28 cellular contexts compared by ENCODE assay signal in the genomic region with DNA sequence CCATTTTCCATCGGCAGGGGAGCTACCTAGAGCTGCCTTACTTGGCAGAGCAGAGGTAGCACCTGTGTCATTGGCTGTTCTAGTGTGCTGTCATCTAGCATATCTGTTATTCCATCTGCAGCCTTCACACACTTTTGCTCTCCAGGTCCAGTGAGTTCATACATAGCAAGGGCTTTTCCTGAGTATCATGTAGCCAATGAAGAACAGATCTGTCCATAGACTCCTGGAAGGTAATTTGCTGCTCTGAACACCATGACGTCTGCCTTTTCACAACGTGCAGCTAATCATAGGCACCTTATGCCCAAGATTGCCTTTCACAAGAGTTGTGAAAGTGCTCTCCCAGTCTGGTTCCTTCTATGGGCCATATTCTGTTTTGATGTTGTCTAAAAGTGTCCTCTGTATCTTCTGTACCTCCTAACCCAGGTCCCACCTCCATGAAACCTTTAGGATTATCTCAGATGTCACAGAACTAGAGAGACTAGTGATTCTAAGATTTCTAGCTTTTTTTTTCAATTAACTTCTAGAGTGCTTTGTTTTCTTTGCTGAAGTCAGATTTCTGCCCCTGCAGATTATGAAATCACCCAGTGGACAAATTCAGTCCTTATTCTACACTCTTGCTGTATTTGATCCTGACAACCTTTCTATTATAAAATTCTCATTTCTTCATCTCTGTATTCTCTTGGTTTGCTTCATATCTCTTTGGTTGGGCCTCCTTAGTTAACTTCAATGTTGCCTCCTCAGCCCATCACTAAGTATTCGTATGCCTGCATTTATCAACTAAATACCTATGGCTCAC.
"Had no signal": no experiment of that assay in that cellular context is flagged by ENCODE, and none has a peak within 500 bp of the region (broad histone marks: within the 10 kb centered on the region; RNA-seq: fewer than 3 reads in every experiment).

No MANE protein-coding gene starts in this region.

- H3K4me3 Mint-ChIP-seq: activated CD4-positive, alpha-beta T cell treated with anti-CD3 and anti-CD28 coated beads, Interleukin-2, amount 10 ng/mL, durations not matched to agents 7 days and 5 days; activated CD8-positive, alpha-beta T cell treated with anti-CD3 and anti-CD28 coated beads for 36 hours; activated T-cell treated with anti-CD3 and anti-CD28 coated beads, Interleukin-2, amount 50 U/mL, for 4 hours; activated T-helper 17 cell treated with anti-CD3 and anti-CD28 coated beads, Interleukin-2, amount 50 U/mL, for 72 hours; nephron; stimulated activated naive B cell treated with anti-CD40 and anti-IgM and Interleukin-4, amounts not matched to agents 10 μg/mL and 1 μg/mL and 100 μg/mL, for 72 hours; WTC11 had no signal

- H3K27me3 Mint-ChIP-seq: activated CD4-positive, alpha-beta T cell treated with anti-CD3 and anti-CD28 coated beads, Interleukin-2, amount 10 ng/mL, durations not matched to agents 7 days and 5 days; activated CD8-positive, alpha-beta T cell treated with anti-CD3 and anti-CD28 coated beads for 36 hours; activated T-helper 17 cell treated with anti-CD3 and anti-CD28 coated beads, Interleukin-2, amount 50 U/mL, for 72 hours; stimulated activated naive B cell treated with anti-CD40 and anti-IgM and Interleukin-4, amounts not matched to agents 10 μg/mL and 1 μg/mL and 100 μg/mL, for 72 hours had no signal

- ATAC-seq: activated CD8-positive, alpha-beta T cell treated with anti-CD3 and anti-CD28 coated beads for 36 hours; activated naive CD4-positive, alpha-beta T cell treated with anti-CD3 and anti-CD28 coated beads, Interleukin-2, amount 50 U/mL, for 72 hours; activated T-cell treated with anti-CD3 and anti-CD28 coated beads, Interleukin-2, amount 50 U/mL, for 4 hours; activated T-helper 17 cell treated with anti-CD3 and anti-CD28 coated beads, Interleukin-2, amount 50 U/mL, for 72 hours; WTC11 had no signal

- H3K36me3 Mint-ChIP-seq: activated naive CD4-positive, alpha-beta T cell treated with anti-CD3 and anti-CD28 coated beads, Interleukin-2, amount 50 U/mL, for 72 hours; stimulated activated naive B cell treated with anti-CD40 and anti-IgM and Interleukin-4, amounts not matched to agents 10 μg/mL and 1 μg/mL and 100 μg/mL, for 72 hours; WTC11 had no signal

- H3K4me3 ChIP-seq: colonic mucosa, esophagus squamous epithelium, left ventricle myocardium inferior, prostate gland, smooth muscle cell, stomach, thyroid gland, upper lobe of left lung had no signal

- H3K9me3 ChIP-seq: colonic mucosa, esophagus squamous epithelium, left ventricle myocardium inferior, prostate gland, stomach, thyroid gland, upper lobe of left lung had no signal

- H3K4me2 ChIP-seq: smooth muscle cell had no signal

- H3K4me1 ChIP-seq: colonic mucosa, prostate gland, thyroid gland, upper lobe of left lung had no signal

- H3K4me1 Mint-ChIP-seq: activated CD4-positive, alpha-beta T cell treated with anti-CD3 and anti-CD28 coated beads, Interleukin-2, amount 10 ng/mL, durations not matched to agents 7 days and 5 days; activated T-helper 17 cell treated with anti-CD3 and anti-CD28 coated beads, Interleukin-2, amount 50 U/mL, for 72 hours; stimulated activated naive B cell treated with anti-CD40 and anti-IgM and Interleukin-4, amounts not matched to agents 10 μg/mL and 1 μg/mL and 100 μg/mL, for 72 hours had no signal

- FAIRE-seq: endometrium, islet of Langerhans had no signal

- DNase-seq: activated CD4-positive, alpha-beta T cell treated with anti-CD3 and anti-CD28 coated beads for 1 hour; activated CD4-positive, alpha-beta T cell treated with anti-CD3 and anti-CD28 coated beads, Interleukin-2, amount 10 ng/mL, durations not matched to agents 7 days and 5 days; activated CD8-positive, alpha-beta T cell treated with anti-CD3 and anti-CD28 coated beads for 36 hours; activated T-cell treated with anti-CD3 and anti-CD28 coated beads, Interleukin-2, amount 50 U/mL, for 4 hours; anterior cingulate cortex; colonic mucosa; effector CD8-positive, alpha-beta T cell; esophagus squamous epithelium; foreskin melanocyte; glutamatergic neuron; left ventricle myocardium inferior; stimulated activated CD4-positive, alpha-beta T cell treated with anti-CD3 and anti-CD28 coated beads, Interleukin-1b, Interleukin-23, amount 100 ng/mL, for 48 hours; stimulated activated CD4-positive, alpha-beta T cell treated with anti-CD3 and anti-CD28 coated beads, Interleukin-4, amount 100 ng/mL, for 4 hours; stimulated activated CD8-positive, alpha-beta memory T cell treated with anti-CD3 and anti-CD28 coated beads, Interleukin-4, amount 100 ng/mL, for 48 hours; stimulated activated naive B cell treated with anti-CD40 and anti-IgM and Interleukin-4, amounts not matched to agents 10 μg/mL and 1 μg/mL and 100 μg/mL, for 72 hours; stomach; T-helper 2 cell; thyroid gland; upper lobe of left lung had no signal

- H3K27ac ChIP-seq: colonic mucosa, epithelial cell of prostate, esophagus squamous epithelium, left ventricle myocardium inferior, prostate gland, stomach, thyroid gland, upper lobe of left lung had no signal

- H3K27ac Mint-ChIP-seq: activated CD4-positive, alpha-beta T cell treated with anti-CD3 and anti-CD28 coated beads, Interleukin-2, amount 10 ng/mL, durations not matched to agents 7 days and 5 days; activated CD8-positive, alpha-beta T cell treated with anti-CD3 and anti-CD28 coated beads for 36 hours; activated naive CD4-positive, alpha-beta T cell treated with anti-CD3 and anti-CD28 coated beads, Interleukin-2, amount 50 U/mL, for 72 hours; activated T-helper 17 cell treated with anti-CD3 and anti-CD28 coated beads, Interleukin-2, amount 50 U/mL, for 72 hours; nephron; stimulated activated naive B cell treated with anti-CD40 and anti-IgM and Interleukin-4, amounts not matched to agents 10 μg/mL and 1 μg/mL and 100 μg/mL, for 72 hours; WTC11 had no signal

- H3K9me3 Mint-ChIP-seq: activated CD4-positive, alpha-beta T cell treated with anti-CD3 and anti-CD28 coated beads, Interleukin-2, amount 10 ng/mL, durations not matched to agents 7 days and 5 days; activated CD8-positive, alpha-beta T cell treated with anti-CD3 and anti-CD28 coated beads for 36 hours; activated T-cell treated with anti-CD3 and anti-CD28 coated beads, Interleukin-2, amount 50 U/mL, for 4 hours; nephron; stimulated activated naive B cell treated with anti-CD40 and anti-IgM and Interleukin-4, amounts not matched to agents 10 μg/mL and 1 μg/mL and 100 μg/mL, for 72 hours; WTC11 had no signal

- H3K36me3 ChIP-seq: colonic mucosa, esophagus squamous epithelium, left ventricle myocardium inferior, prostate gland, stomach, thyroid gland, upper lobe of left lung had no signal

- H3K27me3 ChIP-seq: colonic mucosa, esophagus squamous epithelium, stomach, thyroid gland, upper lobe of left lung had no signal
